ENCODE assay signal across 7 cellular contexts in the genomic region with DNA sequence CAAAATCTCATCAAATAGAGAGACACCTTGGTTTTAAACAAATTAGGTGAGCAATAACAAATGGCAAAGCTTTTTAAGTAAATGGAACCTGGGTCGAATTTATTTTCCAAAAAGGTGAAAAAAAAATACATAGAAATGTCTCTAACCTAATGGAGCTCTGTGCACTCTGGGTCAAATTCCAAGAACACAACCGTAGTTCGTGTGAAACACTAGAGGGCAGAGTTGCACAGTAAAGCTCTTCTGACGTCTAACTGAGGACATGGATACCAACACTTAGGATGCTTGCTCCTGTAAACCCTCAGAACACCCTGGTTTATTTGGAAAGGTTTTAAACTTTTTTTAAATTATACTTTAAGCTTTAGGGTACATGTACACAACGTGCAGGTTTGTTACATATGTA. TPM values are rescaled to one million over a fixed set of nuclear protein-coding genes. Genes with fewer than 3 reads are reported as not detected.
DNase-seq lines count a peak whose midpoint lies in the region; ATAC-seq and TF ChIP-seq lines count a peak whose summit lies in the region.

No MANE protein-coding gene starts in this region.

- no peaks in the 10 kb centered on the region for H3K36me3 Mint-ChIP-seq in brain

- DNase-seq in GDM1 (lab: John Stamatoyannopoulos, UW) (peak; percentile 1), NCI-H748 (lab: John Stamatoyannopoulos, UW; ENCODE audit: unreplicated experiment) (peak; percentile 94), kidney epithelial cell (ENCODE audit: low read depth) (peak; percentile 25)
- no peak for DNase-seq in stimulated activated CD4-positive, alpha-beta T cell treated with anti-CD3 and anti-CD28 coated beads, Interleukin-4, amount 100 ng/mL, for 4 hours

- no peak overlapping the region for H3K4me3 Mint-ChIP-seq in brain

- H3K9me3 Mint-ChIP-seq in brain = peaks cover 0 to 4% (median 0%) of the 10 kb centered on the region in 5 experiments

- TF ChIP-seq CTCF in brain (conservative IDR thresholded peaks at IDR 0.05) = peak; percentile 75 to 87
- TF ChIP-seq CTCF in kidney epithelial cell (IDR thresholded peaks at IDR 0.05; ENCODE audit: insufficient read depth, low read length, poor library complexity, severe bottlenecking) = peak; percentile 72

- H3K27me3 ChIP-seq in kidney epithelial cell (ENCODE audit: control insufficient read depth, insufficient read depth, low read length) = no peaks in the 10 kb centered on the region

- H3K36me3 ChIP-seq in kidney epithelial cell (ENCODE audit: control insufficient read depth, insufficient read depth, low read length) = no peaks in the 10 kb centered on the region

- H3K27ac Mint-ChIP-seq in brain = no peak overlapping the region

- H3K4me1 Mint-ChIP-seq in brain = no peaks in the 10 kb centered on the region

- peaks cover 9% of the 10 kb centered on the region for H3K27me3 Mint-ChIP-seq in brain

- ATAC-seq in GM21423 (IDR thresholded peaks at IDR 0.05; ENCODE audit: unreplicated experiment) (peak; percentile 91), HG03575 (IDR thresholded peaks at IDR 0.05; ENCODE audit: extremely low read depth, insufficient number of reproducible peaks, low FRiP score, unreplicated experiment) (peak; percentile 65)

- no peak overlapping the region for H3K4me3 ChIP-seq in kidney epithelial cell (ENCODE audit: low read depth, low read length)

RNA-seq across cellular contexts. Expression of gene MARCHF11, which starts 18.9 kb away (rescaled TPM):
- polyA plus RNA-seq in brain (ENCODE audit: insufficient read depth, low read depth, low replicate concordance) = 10.4 TPM
- 0.96 TPM in 1 of 2 replicates, not detected in the other for total RNA-seq in kidney epithelial cell

Comparison
In these comparisons a context has a peak if more than half of its experiments do, and no peak if none do; other contexts are left out.
1. DNase-seq: peak in GDM1 (single experiment), NCI-H748 (single experiment) and kidney epithelial cell (single experiment); none in stimulated activated CD4-positive, alpha-beta T cell treated with anti-CD3 and anti-CD28 coated beads, Interleukin-4, amount 100 ng/mL, for 4 hours (0 of 2).